9 cellular contexts compared by ENCODE assay signal in genomic region chr19:4454952-4455738, GRCh38. TPM values are rescaled to one million over a fixed set of nuclear protein-coding genes. Genes with fewer than 3 reads are reported as not detected.
A peak's percentile ranks its signal among the peaks of the same experiment; 100 is the strongest.
DNase-seq lines count a peak whose midpoint lies in the region; ATAC-seq lines count a peak whose summit lies in the region.
"Had no signal": no experiment of that assay in that cellular context is flagged by ENCODE, and none has a peak within 500 bp of the region (broad histone marks: within the 10 kb centered on the region; RNA-seq: fewer than 3 reads in every experiment).

No MANE protein-coding gene starts in this region.

- H3K27me3 ChIP-seq in ACC112 (ENCODE audit: insufficient read depth, low read length): no peaks in the 10 kb centered on the region
- H3K27me3 ChIP-seq in effector memory CD4-positive, alpha-beta T cell (replicated peaks; ENCODE audit: control insufficient read depth, insufficient read depth, low read length, poor library complexity, severe bottlenecking): no peaks in the 10 kb centered on the region

- no peaks in the 10 kb centered on the region for H3K27me3 Mint-ChIP-seq in activated CD4-positive, alpha-beta memory T cell treated with anti-CD3 and anti-CD28 coated beads for 36 hours

- H3K36me3 ChIP-seq in ACC112 (ENCODE audit: insufficient read depth, low read length): no peaks in the 10 kb centered on the region
- H3K36me3 ChIP-seq in effector memory CD4-positive, alpha-beta T cell (ENCODE audit: control insufficient read depth, insufficient read depth, low read length): peaks cover 39% of the 10 kb centered on the region

- CTCF ChIA-PET in activated CD4-positive, alpha-beta memory T cell treated with anti-CD3 and anti-CD28 coated beads for 36 hours (lab: Charles Lee): no interaction called here

- peaks cover 18% of the 10 kb centered on the region for H3K4me1 ChIP-seq in ACC112 (ENCODE audit: control insufficient read depth, insufficient read depth, low read length, unreplicated experiment)
- H3K4me1 ChIP-seq in effector memory CD4-positive, alpha-beta T cell (ENCODE audit: control insufficient read depth, insufficient read depth, low read length, poor library complexity, severe bottlenecking): peaks cover 16% of the 10 kb centered on the region

- POLR2A ChIA-PET in activated CD4-positive, alpha-beta memory T cell treated with anti-CD3 and anti-CD28 coated beads for 36 hours (lab: Charles Lee): interaction anchor here (0.5 to 1.3 kb wide), 2 partner anchors 16 to 52 kb away, joined by 3 to 6 read pairs; partner anchors contain the start of gene CHAF1A

- H3K4me3 Mint-ChIP-seq in activated CD4-positive, alpha-beta memory T cell treated with anti-CD3 and anti-CD28 coated beads for 36 hours: no peak overlapping the region

- no peaks in the 10 kb centered on the region for H3K9me3 ChIP-seq in effector memory CD4-positive, alpha-beta T cell (ENCODE audit: control insufficient read depth, low read length)
- H3K9me3 ChIP-seq: thoracic aorta had no signal

- peak overlapping the region; percentile 86 for H3K27ac ChIP-seq in ACC112 (ENCODE audit: low read depth, low read length)
- peak overlapping the region; percentile 25 for H3K27ac ChIP-seq in effector memory CD4-positive, alpha-beta T cell (ENCODE audit: insufficient read depth, low read length, poor library complexity, severe bottlenecking)
- H3K27ac ChIP-seq: thoracic aorta had no signal

- intact Hi-C loops in activated CD4-positive, alpha-beta memory T cell treated with anti-CD3 and anti-CD28 coated beads for 36 hours (cut with micrococcal nuclease): no loop called here

- peaks cover 5% of the 10 kb centered on the region for H3K36me3 Mint-ChIP-seq in activated CD4-positive, alpha-beta memory T cell treated with anti-CD3 and anti-CD28 coated beads for 36 hours

- no peaks in the 10 kb centered on the region for H3K9me3 Mint-ChIP-seq in activated CD4-positive, alpha-beta memory T cell treated with anti-CD3 and anti-CD28 coated beads for 36 hours

- peak; percentile 66 for DNase-seq in HT-29 (ENCODE audit: low spot score)
- DNase-seq in effector memory CD4-positive, alpha-beta T cell: no peak
- DNase-seq in myocyte (ENCODE audit: low read depth): peak; percentile 58
- DNase-seq in AML-193 (lab: John Stamatoyannopoulos, UW): no peak
- no peak for DNase-seq in activated CD4-positive, alpha-beta memory T cell treated with anti-CD3 and anti-CD28 coated beads for 36 hours

- no peak for ATAC-seq in GM19324 (IDR thresholded peaks at IDR 0.05; ENCODE audit: low FRiP score, unreplicated experiment)
- ATAC-seq in HG02623 (IDR thresholded peaks at IDR 0.05; ENCODE audit: unreplicated experiment): no peak

- no peak overlapping the region for H3K27ac Mint-ChIP-seq in activated CD4-positive, alpha-beta memory T cell treated with anti-CD3 and anti-CD28 coated beads for 36 hours

- peaks cover 19% of the 10 kb centered on the region for H3K4me1 Mint-ChIP-seq in activated CD4-positive, alpha-beta memory T cell treated with anti-CD3 and anti-CD28 coated beads for 36 hours (ENCODE audit: low read depth)

- H2AFZ ChIP-seq in ACC112 (ENCODE audit: low read length, unreplicated experiment): no peak overlapping the region

- H3K79me2 ChIP-seq in ACC112 (ENCODE audit: control insufficient read depth, insufficient read depth, low read length, unreplicated experiment): peaks cover 25% of the 10 kb centered on the region

- peak overlapping the region; percentile 99 for H3K4me3 ChIP-seq in ACC112 (ENCODE audit: low read depth, low read length)
- no peak overlapping the region for H3K4me3 ChIP-seq in effector memory CD4-positive, alpha-beta T cell (ENCODE audit: insufficient read depth, low read depth, low read length, poor library complexity, severe bottlenecking)
- H3K4me3 ChIP-seq: thoracic aorta had no signal

RNA-seq across cellular contexts. Expression of gene UBXN6, which starts 2.4 kb away (rescaled TPM):
- total RNA-seq in HT-29 (2014; rRNA removed; shearing (Covaris generic)): 84.8 and 85.4 TPM in 2 replicates
- total RNA-seq in myocyte: 85.4 and 119 TPM in 2 replicates
- 182 TPM for polyA plus RNA-seq in myocyte (2012)
- total RNA-seq in activated CD4-positive, alpha-beta memory T cell treated with anti-CD3 and anti-CD28 coated beads for 36 hours: 10 to 100 TPM; 36.2 to 37.1 TPM

RNA-seq across cellular contexts. Expression of gene HDGFL2, which starts 17.0 kb away (rescaled TPM):
- total RNA-seq in HT-29 (2014; rRNA removed; shearing (Covaris generic)): 56.1 and 67.0 TPM in 2 replicates
- total RNA-seq in myocyte: 43.8 and 59.1 TPM in 2 replicates
- polyA plus RNA-seq in myocyte (2012): 46.6 TPM
- total RNA-seq in activated CD4-positive, alpha-beta memory T cell treated with anti-CD3 and anti-CD28 coated beads for 36 hours: 10 to 100 TPM; 46.0 to 47.7 TPM

RNA-seq across cellular contexts. Expression of gene CHAF1A, which starts 52.7 kb away (rescaled TPM):
- total RNA-seq in HT-29 (2014; rRNA removed; shearing (Covaris generic)): 49.7 and 63.7 TPM in 2 replicates
- 3.1 TPM in 2 replicates for total RNA-seq in myocyte
- 3.3 TPM for polyA plus RNA-seq in myocyte (2012)
- total RNA-seq in activated CD4-positive, alpha-beta memory T cell treated with anti-CD3 and anti-CD28 coated beads for 36 hours: 10 to 100 TPM; 61.6 to 63.5 TPM

RNA-seq across cellular contexts. Expression of gene SH3GL1, which starts 54.8 kb away (rescaled TPM):
- 43.5 and 55.5 TPM in 2 replicates for total RNA-seq in HT-29 (2014; rRNA removed; shearing (Covaris generic))
- 179 and 258 TPM in 2 replicates for total RNA-seq in myocyte
- polyA plus RNA-seq in myocyte (2012): 164 TPM
- 10 to 100 TPM; 38.1 to 42.0 TPM for total RNA-seq in activated CD4-positive, alpha-beta memory T cell treated with anti-CD3 and anti-CD28 coated beads for 36 hours

Comparison
In these comparisons a context has a peak if more than half of its experiments do, and no peak if none do; other contexts are left out.
1. DNase-seq: peak in HT-29 (single experiment) and myocyte (single experiment); none in effector memory CD4-positive, alpha-beta T cell (0 of 3), AML-193 (0 of 2) and activated CD4-positive, alpha-beta memory T cell treated with anti-CD3 and anti-CD28 coated beads for 36 hours (single experiment).
2. RNA of gene CHAF1A, which starts 52.7 kb away (total RNA-seq): 49.7 to 63.7 TPM in HT-29 and 61.6 to 63.5 TPM in activated CD4-positive, alpha-beta memory T cell treated with anti-CD3 and anti-CD28 coated beads for 36 hours; 3.1 TPM in myocyte; every median in the first group is over 10 times any median in the second.